16 cellular contexts compared by ENCODE assay signal in genomic region chr10:96390460-96390864, GRCh38. TPM values are rescaled to one million over a fixed set of nuclear protein-coding genes. Genes with fewer than 3 reads are reported as not detected.
DNase-seq lines count a peak whose midpoint lies in the region; ATAC-seq and TF ChIP-seq lines count a peak whose summit lies in the region.
"Had no signal": no experiment of that assay in that cellular context is flagged by ENCODE, and none has a peak within 500 bp of the region (broad histone marks: within the 10 kb centered on the region; RNA-seq: fewer than 3 reads in every experiment).

No MANE protein-coding gene starts in this region.

- peak; percentile 96 for ATAC-seq in left ventricle myocardium superior
- no peak for ATAC-seq in GM19035 (IDR thresholded peaks at IDR 0.05; ENCODE audit: unreplicated experiment)
- ATAC-seq: GM12878 had no signal

- peak; percentile 99 for DNase-seq in LNCaP clone FGC (ENCODE audit: low read depth)
- peak in 57 of 58 donors; percentile 9 to 91 (median 73) for DNase-seq in anterior cingulate cortex (lab: John Stamatoyannopoulos, UW)
- DNase-seq in left ventricle myocardium superior = peak; percentile 91
- DNase-seq in putamen (ENCODE audit: low spot score) = peak; percentile 76
- DNase-seq in stimulated activated CD4-positive, alpha-beta T cell treated with anti-CD3 and anti-CD28 coated beads, Interleukin-2, amount 100 ng/mL, for 24 hours = no peak
- no peak for DNase-seq in NCI-H82 (lab: John Stamatoyannopoulos, UW)
- DNase-seq in stimulated activated naive CD4-positive, alpha-beta T cell treated with Interleukin-2 at 50 U/mL for 16 hours (lab: John Stamatoyannopoulos, UW) = no peak
- DNase-seq: activated naive CD4-positive, alpha-beta T cell; NCI-H1105 treated with DMSO at 0.1 percent for 48 hours; SJCRH30 had no signal

- intact Hi-C loops in left ventricle myocardium superior (cut with micrococcal nuclease) = no loop called here

- no peak for TF ChIP-seq CTCF in LNCaP clone FGC (IDR thresholded peaks at IDR 0.05; ENCODE audit: control insufficient read depth, extremely low read depth, insufficient read depth)

- no peak overlapping the region for H3K4me3 ChIP-seq in LNCaP clone FGC (ENCODE audit: low read depth, low read length)
- H3K4me3 ChIP-seq: GM12878, SJCRH30 had no signal

RNA-seq across cellular contexts. Expression of gene OPALIN, which starts 31.7 kb away (rescaled TPM):
- not detected for total RNA-seq in left ventricle myocardium superior
- total RNA-seq: activated CD8-positive, alpha-beta memory T cell treated with anti-CD3 and anti-CD28 coated beads for 36 hours; Daoy; GM12878; lung microvascular endothelial cell; SJCRH30; urinary bladder had no signal

Comparison
In these comparisons a context has a peak if more than half of its experiments do, and no peak if none do; other contexts are left out.
1. DNase-seq: peak in LNCaP clone FGC (single experiment), anterior cingulate cortex (57 of 58), left ventricle myocardium superior (single experiment) and putamen (single experiment); none in stimulated activated CD4-positive, alpha-beta T cell treated with anti-CD3 and anti-CD28 coated beads, Interleukin-2, amount 100 ng/mL, for 24 hours (0 of 2), NCI-H82 (single experiment) and stimulated activated naive CD4-positive, alpha-beta T cell treated with Interleukin-2 at 50 U/mL for 16 hours (single experiment).